8 cellular contexts compared by ENCODE assay signal in genomic region chr2:177262958-177263450, GRCh38. TPM values are rescaled to one million over a fixed set of nuclear protein-coding genes. Genes with fewer than 3 reads are reported as not detected.
DNase-seq lines count a peak whose midpoint lies in the region; ATAC-seq, FAIRE-seq and TF ChIP-seq lines count a peak whose summit lies in the region.

No MANE protein-coding gene starts in this region.

- H3K27ac Mint-ChIP-seq in stimulated activated naive CD8-positive, alpha-beta T cell treated with anti-CD3 and anti-CD28 coated beads, Interleukin-15, Interleukin-2, amounts not matched to agents 100 ng/mL and 50 ng/mL, for 24 hours = peak overlapping the region; percentile 96

- no peak for ATAC-seq in stimulated activated naive CD8-positive, alpha-beta T cell treated with anti-CD3 and anti-CD28 coated beads, Interleukin-15, Interleukin-2, amounts not matched to agents 100 U/mL and 50 U/mL, for 24 hours
- ATAC-seq in mucosa of descending colon (no peak), GM19324 (IDR thresholded peaks at IDR 0.05; ENCODE audit: low FRiP score, unreplicated experiment) (no peak)

- H3K4me3 ChIP-seq in cardiac fibroblast (replicated peaks in 1 of 2; ENCODE audit: low read depth in 2 of 2, low read length in 2 of 2) (peak overlapping the region; percentile 75 to 81), mucosa of descending colon (peak overlapping the region; percentile 100)

- TF ChIP-seq CTCF in cardiac fibroblast (IDR thresholded peaks at IDR 0.05; ENCODE audit: low read depth, low read length) = no peak
- no peak for TF ChIP-seq CTCF in mucosa of descending colon (IDR thresholded peaks at IDR 0.05)

- peaks cover 34% of the 10 kb centered on the region for H3K4me1 ChIP-seq in mucosa of descending colon (ENCODE audit: low read depth)

- intact Hi-C loops in mucosa of descending colon (cut with DNase I, micrococcal nuclease) = loop anchor here (2.0 to 10.0 kb wide), 3 partner anchors 48 to 96 kb away; partner anchors contain the start of gene HNRNPA3 (in 1 of the 2)

- no peaks in the 10 kb centered on the region for H3K9me3 Mint-ChIP-seq in stimulated activated naive CD8-positive, alpha-beta T cell treated with anti-CD3 and anti-CD28 coated beads, Interleukin-15, Interleukin-2, amounts not matched to agents 100 ng/mL and 50 ng/mL, for 24 hours

- peaks cover 69% of the 10 kb centered on the region for H3K4me1 Mint-ChIP-seq in stimulated activated naive CD8-positive, alpha-beta T cell treated with anti-CD3 and anti-CD28 coated beads, Interleukin-15, Interleukin-2, amounts not matched to agents 100 ng/mL and 50 ng/mL, for 24 hours (ENCODE audit: low read depth)

- no peak for FAIRE-seq in HTR-8/SVneo (lab: Jason Lieb, UNC)

- no peaks in the 10 kb centered on the region for H3K9me3 ChIP-seq in mucosa of descending colon

- no peak for DNase-seq in stimulated activated naive CD8-positive, alpha-beta T cell treated with anti-CD3 and anti-CD28 coated beads, Interleukin-15, Interleukin-2, amounts not matched to agents 100 U/mL and 50 U/mL, for 24 hours
- no peak for DNase-seq in cardiac fibroblast (ENCODE audit: low read depth in 2 of 2)
- DNase-seq in mucosa of descending colon = no peak
- no peak for DNase-seq in HTR-8/SVneo (ENCODE audit: insufficient read length, low spot score)
- DNase-seq in NOMO-1 (lab: John Stamatoyannopoulos, UW; ENCODE audit: unreplicated experiment in 2 of 2) = no peak
- DNase-seq in NCI-H2227 (lab: John Stamatoyannopoulos, UW; ENCODE audit: unreplicated experiment) = no peak

- peak overlapping the region; percentile 96 for H3K4me3 Mint-ChIP-seq in stimulated activated naive CD8-positive, alpha-beta T cell treated with anti-CD3 and anti-CD28 coated beads, Interleukin-15, Interleukin-2, amounts not matched to agents 100 ng/mL and 50 ng/mL, for 24 hours

- no peaks in the 10 kb centered on the region for H3K27me3 Mint-ChIP-seq in stimulated activated naive CD8-positive, alpha-beta T cell treated with anti-CD3 and anti-CD28 coated beads, Interleukin-15, Interleukin-2, amounts not matched to agents 100 ng/mL and 50 ng/mL, for 24 hours

- H3K36me3 ChIP-seq in mucosa of descending colon (ENCODE audit: low read depth) = no peaks in the 10 kb centered on the region

- peaks cover 44% of the 10 kb centered on the region for H3K36me3 Mint-ChIP-seq in stimulated activated naive CD8-positive, alpha-beta T cell treated with anti-CD3 and anti-CD28 coated beads, Interleukin-15, Interleukin-2, amounts not matched to agents 100 ng/mL and 50 ng/mL, for 24 hours (ENCODE audit: low read depth)

RNA-seq across cellular contexts. Expression of gene NFE2L2, which starts 1.5 kb away (rescaled TPM):
- total RNA-seq in mucosa of descending colon = 100 to 1,000 TPM in 1 of 3 donors, 10 to 100 TPM in 2; 84.3 to 105 (median 99.1) TPM

RNA-seq across cellular contexts. Expression of gene HNRNPA3, which starts 50.4 kb away (rescaled TPM):
- 100 to 1,000 TPM; 133 to 169 (median 151) TPM for total RNA-seq in mucosa of descending colon
